Comparison of ENCODE assay signal across 18 cellular contexts in the genomic region with DNA sequence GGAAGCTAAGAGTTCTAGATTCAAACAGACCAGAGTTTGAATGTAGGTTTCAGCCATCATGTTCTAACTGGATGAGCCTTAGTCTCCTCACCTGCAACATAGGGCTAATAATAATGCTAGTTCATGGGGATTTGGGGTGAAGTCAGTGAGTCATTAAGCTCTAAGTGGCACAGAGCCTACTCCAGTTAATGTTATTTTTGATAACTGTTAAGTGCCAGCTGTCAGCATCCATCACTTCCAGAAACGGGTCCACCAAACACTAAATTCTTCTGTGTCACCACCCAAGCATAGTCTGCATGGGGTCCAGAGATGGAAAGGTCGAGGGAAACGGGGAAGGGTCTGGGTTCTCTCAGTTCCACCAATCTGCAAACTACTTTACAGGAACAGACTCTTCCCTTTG. TPM values are rescaled to one million over a fixed set of nuclear protein-coding genes. Genes with fewer than 3 reads are reported as not detected.
A peak's percentile ranks its signal among the peaks of the same experiment; 100 is the strongest.
DNase-seq lines count a peak whose midpoint lies in the region; ATAC-seq, FAIRE-seq and TF ChIP-seq lines count a peak whose summit lies in the region.
"Had no signal": no experiment of that assay in that cellular context is flagged by ENCODE, and none has a peak within 500 bp of the region (broad histone marks: within the 10 kb centered on the region; RNA-seq: fewer than 3 reads in every experiment).

No MANE protein-coding gene starts in this region.

- peaks cover 21% of the 10 kb centered on the region for H3K4me1 ChIP-seq in astrocyte (ENCODE audit: insufficient read depth, low read length)

- ATAC-seq in CD4-positive, alpha-beta T cell (ENCODE audit: poor library complexity) = no peak
- ATAC-seq: pancreas had no signal

- H3K4me2 ChIP-seq in astrocyte (ENCODE audit: low read length) = peak overlapping the region; percentile 49

- H3K36me3 ChIP-seq in astrocyte (ENCODE audit: insufficient read depth, low read length) = no peaks in the 10 kb centered on the region
- no peaks in the 10 kb centered on the region for H3K36me3 ChIP-seq in H7 (replicated peaks; ENCODE audit: control insufficient read depth, insufficient read depth, low read length)
- H3K36me3 ChIP-seq: pancreas had no signal

- no peak for TF ChIP-seq CTCF in CD4-positive, alpha-beta T cell (IDR thresholded peaks at IDR 0.05)
- no peak for TF ChIP-seq CTCF in astrocyte (IDR thresholded peaks at IDR 0.05; ENCODE audit: insufficient read depth, low read depth, low read length)
- no peak for TF ChIP-seq CTCF in nephron progenitor cell (IDR thresholded peaks at IDR 0.05)

- H3K4me3 ChIP-seq in astrocyte (ENCODE audit: insufficient read depth, low read depth, low read length) (no peak overlapping the region), H7 (ENCODE audit: insufficient read depth, low read depth, low read length) (no peak overlapping the region)
- H3K4me3 ChIP-seq: pancreas had no signal

- CTCF ChIA-PET in CD4-positive, alpha-beta T cell (lab: Charles Lee) = no interaction called here

- no peaks in the 10 kb centered on the region for H3K27me3 Mint-ChIP-seq in CD4-positive, alpha-beta T cell
- H3K27me3 Mint-ChIP-seq in astrocyte (ENCODE audit: low read depth, unreplicated experiment) (peaks cover 7% of the 10 kb centered on the region), nephron progenitor cell (ENCODE audit: low read depth, poor library complexity) (peaks cover 3% of the 10 kb centered on the region)

- intact Hi-C loops in CD4-positive, alpha-beta T cell (cut with DNase I, micrococcal nuclease) = loop anchor here in 1 of 2 experiments (5.0 to 10.0 kb wide), 5 partner anchors 199 to 861 kb away; a partner anchor contains a TSS

- H3K9ac ChIP-seq in astrocyte (ENCODE audit: low read length) = no peak overlapping the region

- H2AFZ ChIP-seq in astrocyte (ENCODE audit: low read depth, low read length) = peak overlapping the region; percentile 64

- H3K79me2 ChIP-seq in astrocyte (ENCODE audit: insufficient read depth, low read length) = peaks cover 33% of the 10 kb centered on the region

- peak overlapping the region; percentile 91 for H3K4me3 Mint-ChIP-seq in CD4-positive, alpha-beta T cell
- peak overlapping the region; percentile 7 for H3K4me3 Mint-ChIP-seq in astrocyte (ENCODE audit: unreplicated experiment)
- peak overlapping the region; percentile 30 for H3K4me3 Mint-ChIP-seq in nephron progenitor cell

- DNase-seq in CD4-positive, alpha-beta T cell = no peak
- DNase-seq in HCEC 1CT (peak; percentile 26), astrocyte (ENCODE audit: low read depth) (no peak), nephron progenitor cell (no peak), H7 (no peak), GM19240 (ENCODE audit: insufficient read length, low spot score) (no peak), DMS79 treated with DMSO at 0.1 percent for 48 hours (lab: John Stamatoyannopoulos, UW) (no peak)
- DNase-seq in central memory CD4-positive, alpha-beta T cell = no peak
- DNase-seq: NCI-H1092, NCI-H446, pancreas, substantia nigra had no signal

- no peaks in the 10 kb centered on the region for H3K27me3 ChIP-seq in CD4-positive, alpha-beta T cell (ENCODE audit: control insufficient read depth, insufficient read depth, low read length)
- no peaks in the 10 kb centered on the region for H3K27me3 ChIP-seq in astrocyte (ENCODE audit: insufficient read depth, low read length)
- no peaks in the 10 kb centered on the region for H3K27me3 ChIP-seq in H7 (ENCODE audit: control insufficient read depth, insufficient read depth, low read length)
- H3K27me3 ChIP-seq: dorsolateral prefrontal cortex, pancreas had no signal

- no peak overlapping the region for H3K27ac ChIP-seq in CD4-positive, alpha-beta T cell (ENCODE audit: low read depth, low read length)
- no peak overlapping the region for H3K27ac ChIP-seq in astrocyte (ENCODE audit: low read depth, low read length)
- H3K27ac ChIP-seq: pancreas, WERI-Rb-1 had no signal

- H3K4me1 Mint-ChIP-seq in CD4-positive, alpha-beta T cell (ENCODE audit: low read depth) = peaks cover 23% of the 10 kb centered on the region
- peaks cover 29% of the 10 kb centered on the region for H3K4me1 Mint-ChIP-seq in astrocyte (ENCODE audit: low read depth, unreplicated experiment)
- H3K4me1 Mint-ChIP-seq in nephron progenitor cell = peaks cover 65% of the 10 kb centered on the region

- POLR2A ChIA-PET in CD4-positive, alpha-beta T cell (lab: Charles Lee) = interaction anchor here (0.6 to 1.4 kb wide), 3 partner anchors 85 to 591 kb away, joined by 3 to 6 read pairs (median 3); a partner anchor contains a TSS

- peaks cover 25% of the 10 kb centered on the region for H4K20me1 ChIP-seq in astrocyte (ENCODE audit: insufficient read depth, low read length)

- no peaks in the 10 kb centered on the region for H3K9me3 ChIP-seq in CD4-positive, alpha-beta T cell (ENCODE audit: control insufficient read depth, low read length)
- no peaks in the 10 kb centered on the region for H3K9me3 ChIP-seq in astrocyte (ENCODE audit: insufficient read depth, low read depth, low read length)
- H3K9me3 ChIP-seq: pancreas had no signal

- FAIRE-seq in astrocyte (lab: Jason Lieb, UNC) = no peak
- FAIRE-seq: G401.6, HTR-8/SVneo, pancreas had no signal

- H3K27ac Mint-ChIP-seq in CD4-positive, alpha-beta T cell = peak overlapping the region; percentile 97
- H3K27ac Mint-ChIP-seq in astrocyte (ENCODE audit: unreplicated experiment) (peak overlapping the region; percentile 89), nephron progenitor cell (peak overlapping the region; percentile 93)

- H3K9me3 Mint-ChIP-seq in CD4-positive, alpha-beta T cell = no peaks in the 10 kb centered on the region
- H3K9me3 Mint-ChIP-seq in astrocyte (ENCODE audit: unreplicated experiment) (no peaks in the 10 kb centered on the region), nephron progenitor cell (no peaks in the 10 kb centered on the region)

- H3K36me3 Mint-ChIP-seq in CD4-positive, alpha-beta T cell (ENCODE audit: low read depth) = peaks cover 10% of the 10 kb centered on the region
- H3K36me3 Mint-ChIP-seq in astrocyte (ENCODE audit: low read depth, unreplicated experiment) (no peaks in the 10 kb centered on the region), nephron progenitor cell (ENCODE audit: low read depth) (no peaks in the 10 kb centered on the region)

RNA-seq across cellular contexts. Expression of a gene that starts 1.8 kb away (rescaled TPM):
- 10 to 100 TPM; 50.0 to 51.9 TPM for total RNA-seq in CD4-positive, alpha-beta T cell
- total RNA-seq in astrocyte = 45.5 and 50.6 TPM in 2 replicates
- 36.8 and 39.0 TPM in 2 replicates for total RNA-seq in H7 (2014; rRNA removed; shearing (Covaris generic))

RNA-seq across cellular contexts. Expression of a gene that starts 32.3 kb away (rescaled TPM):
- under 1 TPM in 1 of 2 experiments, not detected in 1; 0.58 TPM for total RNA-seq in CD4-positive, alpha-beta T cell
- total RNA-seq in astrocyte = not detected in 2 replicates
- 0.52 TPM in 1 of 2 replicates, not detected in the other for total RNA-seq in H7 (2014; rRNA removed; shearing (Covaris generic))
- total RNA-seq: activated CD8-positive, alpha-beta memory T cell treated with anti-CD3 and anti-CD28 coated beads for 36 hours; lung microvascular endothelial cell had no signal

Comparison
In these comparisons a context has a peak if more than half of its experiments do, and no peak if none do; other contexts are left out.
1. H3K4me3 Mint-ChIP-seq: peak in every context shown above with its lines; median percentile 91 in CD4-positive, alpha-beta T cell; 30 in nephron progenitor cell; 7 in astrocyte.